Comparison of ENCODE assay signal across 8 cellular contexts in the genomic region with DNA sequence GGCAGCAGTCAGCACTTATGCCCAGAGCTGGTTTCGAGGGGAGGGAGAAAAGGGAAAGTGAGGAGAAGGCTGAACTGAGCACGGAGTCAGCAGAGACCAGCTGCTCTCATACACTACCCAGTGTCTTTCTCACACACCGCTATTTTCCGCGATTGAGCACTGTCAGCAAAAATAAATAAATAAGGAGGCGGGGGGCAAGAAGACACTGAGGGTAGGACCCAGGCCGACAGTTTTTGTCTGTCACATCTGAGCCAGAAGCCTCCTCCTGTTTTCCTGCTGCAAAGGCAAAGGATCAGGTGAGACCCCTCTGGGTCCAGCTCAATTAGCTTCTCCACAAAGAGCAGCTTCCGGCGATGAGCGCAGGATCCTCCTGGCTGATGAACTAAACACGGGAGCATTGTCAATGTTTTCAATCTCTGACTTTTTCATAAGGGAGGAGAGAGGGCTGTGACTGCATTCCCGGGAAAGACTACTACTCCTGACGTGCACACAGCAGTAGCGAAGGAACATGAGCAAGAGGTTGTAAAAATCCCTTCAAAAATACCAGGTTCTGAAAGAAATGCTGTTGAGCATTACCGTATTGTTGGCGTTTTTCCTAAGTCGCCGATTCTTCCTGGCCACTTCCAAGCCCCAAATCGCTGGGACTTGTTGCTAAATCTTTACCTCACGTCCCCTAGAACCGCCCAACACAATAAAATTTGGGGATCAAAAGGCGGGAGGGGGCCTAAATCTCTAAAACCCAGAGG. TPM values are rescaled to one million over a fixed set of nuclear protein-coding genes. Genes with fewer than 3 reads are reported as not detected.
DNase-seq lines count a peak whose midpoint lies in the region; ATAC-seq, FAIRE-seq and TF ChIP-seq lines count a peak whose summit lies in the region.

No MANE protein-coding gene starts in this region.

- peak overlapping the region in 1 of 2 donors; percentile 85 for H3K27ac ChIP-seq in small intestine (ENCODE audit: low read depth in 1 of 2, low read length in 1 of 2)

- ATAC-seq in HG03196 (IDR thresholded peaks at IDR 0.05; ENCODE audit: unreplicated experiment), result no peak

- no peak for TF ChIP-seq CTCF in CD14-positive monocyte (IDR thresholded peaks at IDR 0.05)

- H3K27me3 Mint-ChIP-seq in CD14-positive monocyte (ENCODE audit: low read depth in 3 of 3), result peaks cover 67 to 78% (median 74%) of the 10 kb centered on the region in 3 donors

- peak; percentile 50 for DNase-seq in ELF-1 (ENCODE audit: low read depth, low spot score)
- peak; percentile 16 for DNase-seq in NCI-H1105 (lab: John Stamatoyannopoulos, UW)
- peak; percentile 54 for DNase-seq in adipocyte (ENCODE audit: low read depth)
- peak; percentile 13 for DNase-seq in small intestine
- DNase-seq in CD14-positive monocyte (ENCODE audit: low spot score), result no peak
- no peak for DNase-seq in stimulated activated CD4-positive, alpha-beta T cell treated with anti-CD3 and anti-CD28 coated beads, Interleukin-12 subunit alpha, Interleukin-12 subunit beta, amount 100 ng/mL, for 4 hours

- no peak for FAIRE-seq in small intestine (lab: Jason Lieb, UNC)

- H3K9me3 Mint-ChIP-seq in CD14-positive monocyte, result peaks cover 0 to 18% (median 4%) of the 10 kb centered on the region in 7 donors

- peaks cover 3 to 6% of the 10 kb centered on the region in 2 donors for H3K36me3 Mint-ChIP-seq in CD14-positive monocyte

- H3K9ac ChIP-seq in adipocyte (ENCODE audit: low read length), result peak overlapping the region; percentile 18
- no peak overlapping the region for H3K9ac ChIP-seq in iPS-15b (ENCODE audit: low read depth, low read length)

- H3K4me3 Mint-ChIP-seq in CD14-positive monocyte, result peak overlapping the region in 1 of 2 donors; percentile 96

- 2 to 9% (median 7%) methylated on average over 22 of the region's 22 CpGs for WGBS in small intestine, 3 donors

- intact Hi-C loops in CD14-positive monocyte (cut with micrococcal nuclease), result no loop called here

- H3K4me1 ChIP-seq in adipocyte (ENCODE audit: control insufficient read depth, insufficient read depth, low read length) (peaks cover 3% of the 10 kb centered on the region), iPS-15b (ENCODE audit: control insufficient read depth, insufficient read depth, low read length) (no peaks in the 10 kb centered on the region), small intestine (ENCODE audit: control insufficient read depth in 2 of 2, insufficient read depth in 1 of 2, low read depth in 1 of 2, low read length in 1 of 2) (peaks cover 0 to 2% of the 10 kb centered on the region in 2 donors)

- no peaks in the 10 kb centered on the region for H3K27me3 ChIP-seq in adipocyte (replicated peaks; ENCODE audit: control insufficient read depth, insufficient read depth, low read length)
- peaks cover 18% of the 10 kb centered on the region for H3K27me3 ChIP-seq in iPS-15b (ENCODE audit: control insufficient read depth, insufficient read depth, low read length)
- peaks cover 0 to 17% of the 10 kb centered on the region in 2 donors for H3K27me3 ChIP-seq in small intestine (ENCODE audit: control insufficient read depth in 2 of 2, insufficient read depth in 2 of 2, low read length in 2 of 2)

- H3K36me3 ChIP-seq in adipocyte (ENCODE audit: control insufficient read depth, insufficient read depth, low read length, severe bottlenecking) (no peaks in the 10 kb centered on the region), iPS-15b (ENCODE audit: control insufficient read depth, insufficient read depth, low read length) (no peaks in the 10 kb centered on the region), small intestine (ENCODE audit: control insufficient read depth in 2 of 2, insufficient read depth in 2 of 2, low read length in 2 of 2) (no peaks in the 10 kb centered on the region)

- H3K27ac Mint-ChIP-seq in CD14-positive monocyte, result no peak overlapping the region

- peaks cover 21% of the 10 kb centered on the region for H3K4me1 Mint-ChIP-seq in CD14-positive monocyte

- H3K4me3 ChIP-seq in adipocyte (ENCODE audit: low read length), result peak overlapping the region; percentile 87
- H3K4me3 ChIP-seq in iPS-15b (ENCODE audit: low read depth, low read length), result peak overlapping the region; percentile 80
- peak overlapping the region in 1 of 2 donors; percentile 63 for H3K4me3 ChIP-seq in small intestine (ENCODE audit: low read depth in 1 of 2, low read length in 2 of 2)

- H3K9me3 ChIP-seq in adipocyte (ENCODE audit: control insufficient read depth, low read length) (no peaks in the 10 kb centered on the region), iPS-15b (ENCODE audit: control insufficient read depth, insufficient read depth, low read length) (no peaks in the 10 kb centered on the region), small intestine (ENCODE audit: control insufficient read depth, low read depth) (no peaks in the 10 kb centered on the region)

RNA-seq across cellular contexts. Expression of a gene that starts 1.2 kb away (rescaled TPM):
- polyA plus RNA-seq in small intestine (1 to 10 TPM in 1 of 3 donors, under 1 TPM in 1, not detected in 1; 0.81 to 1.1 TPM), CD14-positive monocyte (not detected)

Comparison
In these comparisons a context has a peak if more than half of its experiments do, and no peak if none do; other contexts are left out.
1. DNase-seq: peak in ELF-1 (single experiment), NCI-H1105 (single experiment), adipocyte (single experiment) and small intestine (single experiment); none in CD14-positive monocyte (single experiment) and stimulated activated CD4-positive, alpha-beta T cell treated with anti-CD3 and anti-CD28 coated beads, Interleukin-12 subunit alpha, Interleukin-12 subunit beta, amount 100 ng/mL, for 4 hours (single experiment).